Comparison of ENCODE assay signal across 9 cellular contexts in the genomic region with DNA sequence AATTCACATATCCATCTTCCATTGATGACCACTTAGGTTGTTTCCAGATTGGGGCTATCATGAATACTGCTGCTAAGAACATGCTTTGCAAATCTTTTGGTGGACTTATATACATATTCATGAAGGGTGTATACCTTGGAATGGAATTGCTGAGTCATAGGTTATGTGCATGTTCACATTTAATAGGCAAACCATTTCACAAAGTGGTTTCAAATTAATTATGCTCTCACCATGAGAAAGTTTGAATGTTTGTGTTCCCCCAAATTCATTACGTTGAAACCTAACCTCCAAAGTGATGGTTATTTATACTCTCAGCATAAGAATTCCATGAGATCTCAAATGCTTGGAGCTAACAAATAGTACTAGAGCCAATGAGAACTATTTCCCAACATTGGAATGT.
"Had no signal": no experiment of that assay in that cellular context is flagged by ENCODE, and none has a peak within 500 bp of the region (broad histone marks: within the 10 kb centered on the region; RNA-seq: fewer than 3 reads in every experiment).

No MANE protein-coding gene starts in this region.

- ATAC-seq: activated CD4-positive, CD25-positive, alpha-beta regulatory T cell treated with anti-CD3 and anti-CD28 coated beads, Interleukin-2, amount 50 U/mL, for 24 hours; gastrocnemius medialis had no signal

- H3K27me3 ChIP-seq: adrenal gland, brain microvascular endothelial cell, esophagus muscularis mucosa, gastrocnemius medialis, hepatocyte, ovary had no signal

- H3K36me3 ChIP-seq: adrenal gland, brain microvascular endothelial cell, ovary had no signal

- DNase-seq: activated naive CD4-positive, alpha-beta T cell treated with anti-CD3 and anti-CD28 coated beads, Interleukin-2, amount 50 U/mL, for 16 hours; adrenal gland; brain microvascular endothelial cell; gastrocnemius medialis; ovary had no signal

- H3K4me3 ChIP-seq: adrenal gland, esophagus muscularis mucosa, gastrocnemius medialis, hepatocyte, ovary, skin epidermis had no signal
